In genomic region chr18:62521082-62521481, GRCh38 we compare ENCODE assay signal across 1 cellular context.
TF ChIP-seq lines count a peak whose summit lies in the region.

No MANE protein-coding gene starts in this region.

TF ChIP-seq in HepG2, 621 proteins besides CTCF, POLR2A, EP300 and RAD21 (continued from another document):
- TF ChIP-seq AHDC1 (CRISPR knock-in tag; IDR thresholded peaks at IDR 0.05; ENCODE audit: borderline replicate concordance) (0 out of 2 replicates have a peak, but pooled peaks have one; percentile 12), SALL1 (CRISPR knock-in tag; IDR thresholded peaks at IDR 0.05) (0 out of 2 replicates have a peak, but pooled peaks have one; percentile 37), ZNF841 (CRISPR knock-in tag; IDR thresholded peaks at IDR 0.05; ENCODE audit: borderline replicate concordance) (no peak), GLI4 (CRISPR knock-in tag; IDR thresholded peaks at IDR 0.05; ENCODE audit: borderline replicate concordance) (no peak), ZSCAN12 (CRISPR knock-in tag; IDR thresholded peaks at IDR 0.05) (no peak)
